1 cellular context compared by ENCODE assay signal in the genomic region with DNA sequence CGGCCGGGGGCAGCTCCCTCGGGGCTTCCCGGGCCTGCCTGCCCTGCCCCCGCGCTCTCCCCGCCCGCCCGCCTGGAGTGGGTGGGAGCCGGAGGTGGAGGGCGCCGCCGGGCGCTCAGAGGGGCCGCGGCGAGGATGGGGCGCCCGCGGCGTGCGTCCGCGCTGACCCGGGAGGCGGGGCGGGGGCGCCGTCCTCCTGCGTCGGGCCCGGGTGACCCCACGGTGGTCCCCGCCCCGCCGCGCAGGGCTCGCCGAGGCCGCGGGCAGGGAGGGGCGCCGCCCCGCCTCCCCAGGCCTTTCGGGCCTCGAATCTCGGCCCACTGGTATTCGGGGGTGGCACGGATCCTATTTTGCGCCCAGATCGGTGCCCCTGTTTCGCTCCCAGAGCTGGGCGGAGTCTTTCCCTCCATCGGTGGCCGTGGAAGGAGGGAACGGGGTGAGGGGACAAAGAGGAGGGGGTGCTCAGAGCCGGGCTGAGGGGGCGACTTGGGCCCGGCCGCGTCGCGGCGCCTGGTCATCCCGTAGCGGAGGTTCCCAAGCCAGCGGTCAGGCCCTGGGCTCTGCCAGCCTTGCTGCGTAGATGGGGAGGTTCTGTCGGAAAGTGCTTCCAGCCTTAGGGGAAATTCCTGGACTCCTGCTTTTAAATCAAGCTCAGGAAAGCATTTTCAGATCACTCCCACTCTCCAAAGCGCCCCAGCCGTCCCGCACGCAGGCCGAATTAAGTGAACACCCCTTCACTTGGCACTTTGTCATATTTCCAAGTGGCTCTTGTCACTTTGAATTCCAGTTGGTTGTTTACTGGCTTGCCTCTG.
TF ChIP-seq lines count a peak whose summit lies in the region.

No MANE protein-coding gene starts in this region.

TF ChIP-seq in GM23338, 12 proteins besides CTCF, POLR2A, EP300 and RAD21 (continued from another document):
- TF ChIP-seq, protein P1, sequence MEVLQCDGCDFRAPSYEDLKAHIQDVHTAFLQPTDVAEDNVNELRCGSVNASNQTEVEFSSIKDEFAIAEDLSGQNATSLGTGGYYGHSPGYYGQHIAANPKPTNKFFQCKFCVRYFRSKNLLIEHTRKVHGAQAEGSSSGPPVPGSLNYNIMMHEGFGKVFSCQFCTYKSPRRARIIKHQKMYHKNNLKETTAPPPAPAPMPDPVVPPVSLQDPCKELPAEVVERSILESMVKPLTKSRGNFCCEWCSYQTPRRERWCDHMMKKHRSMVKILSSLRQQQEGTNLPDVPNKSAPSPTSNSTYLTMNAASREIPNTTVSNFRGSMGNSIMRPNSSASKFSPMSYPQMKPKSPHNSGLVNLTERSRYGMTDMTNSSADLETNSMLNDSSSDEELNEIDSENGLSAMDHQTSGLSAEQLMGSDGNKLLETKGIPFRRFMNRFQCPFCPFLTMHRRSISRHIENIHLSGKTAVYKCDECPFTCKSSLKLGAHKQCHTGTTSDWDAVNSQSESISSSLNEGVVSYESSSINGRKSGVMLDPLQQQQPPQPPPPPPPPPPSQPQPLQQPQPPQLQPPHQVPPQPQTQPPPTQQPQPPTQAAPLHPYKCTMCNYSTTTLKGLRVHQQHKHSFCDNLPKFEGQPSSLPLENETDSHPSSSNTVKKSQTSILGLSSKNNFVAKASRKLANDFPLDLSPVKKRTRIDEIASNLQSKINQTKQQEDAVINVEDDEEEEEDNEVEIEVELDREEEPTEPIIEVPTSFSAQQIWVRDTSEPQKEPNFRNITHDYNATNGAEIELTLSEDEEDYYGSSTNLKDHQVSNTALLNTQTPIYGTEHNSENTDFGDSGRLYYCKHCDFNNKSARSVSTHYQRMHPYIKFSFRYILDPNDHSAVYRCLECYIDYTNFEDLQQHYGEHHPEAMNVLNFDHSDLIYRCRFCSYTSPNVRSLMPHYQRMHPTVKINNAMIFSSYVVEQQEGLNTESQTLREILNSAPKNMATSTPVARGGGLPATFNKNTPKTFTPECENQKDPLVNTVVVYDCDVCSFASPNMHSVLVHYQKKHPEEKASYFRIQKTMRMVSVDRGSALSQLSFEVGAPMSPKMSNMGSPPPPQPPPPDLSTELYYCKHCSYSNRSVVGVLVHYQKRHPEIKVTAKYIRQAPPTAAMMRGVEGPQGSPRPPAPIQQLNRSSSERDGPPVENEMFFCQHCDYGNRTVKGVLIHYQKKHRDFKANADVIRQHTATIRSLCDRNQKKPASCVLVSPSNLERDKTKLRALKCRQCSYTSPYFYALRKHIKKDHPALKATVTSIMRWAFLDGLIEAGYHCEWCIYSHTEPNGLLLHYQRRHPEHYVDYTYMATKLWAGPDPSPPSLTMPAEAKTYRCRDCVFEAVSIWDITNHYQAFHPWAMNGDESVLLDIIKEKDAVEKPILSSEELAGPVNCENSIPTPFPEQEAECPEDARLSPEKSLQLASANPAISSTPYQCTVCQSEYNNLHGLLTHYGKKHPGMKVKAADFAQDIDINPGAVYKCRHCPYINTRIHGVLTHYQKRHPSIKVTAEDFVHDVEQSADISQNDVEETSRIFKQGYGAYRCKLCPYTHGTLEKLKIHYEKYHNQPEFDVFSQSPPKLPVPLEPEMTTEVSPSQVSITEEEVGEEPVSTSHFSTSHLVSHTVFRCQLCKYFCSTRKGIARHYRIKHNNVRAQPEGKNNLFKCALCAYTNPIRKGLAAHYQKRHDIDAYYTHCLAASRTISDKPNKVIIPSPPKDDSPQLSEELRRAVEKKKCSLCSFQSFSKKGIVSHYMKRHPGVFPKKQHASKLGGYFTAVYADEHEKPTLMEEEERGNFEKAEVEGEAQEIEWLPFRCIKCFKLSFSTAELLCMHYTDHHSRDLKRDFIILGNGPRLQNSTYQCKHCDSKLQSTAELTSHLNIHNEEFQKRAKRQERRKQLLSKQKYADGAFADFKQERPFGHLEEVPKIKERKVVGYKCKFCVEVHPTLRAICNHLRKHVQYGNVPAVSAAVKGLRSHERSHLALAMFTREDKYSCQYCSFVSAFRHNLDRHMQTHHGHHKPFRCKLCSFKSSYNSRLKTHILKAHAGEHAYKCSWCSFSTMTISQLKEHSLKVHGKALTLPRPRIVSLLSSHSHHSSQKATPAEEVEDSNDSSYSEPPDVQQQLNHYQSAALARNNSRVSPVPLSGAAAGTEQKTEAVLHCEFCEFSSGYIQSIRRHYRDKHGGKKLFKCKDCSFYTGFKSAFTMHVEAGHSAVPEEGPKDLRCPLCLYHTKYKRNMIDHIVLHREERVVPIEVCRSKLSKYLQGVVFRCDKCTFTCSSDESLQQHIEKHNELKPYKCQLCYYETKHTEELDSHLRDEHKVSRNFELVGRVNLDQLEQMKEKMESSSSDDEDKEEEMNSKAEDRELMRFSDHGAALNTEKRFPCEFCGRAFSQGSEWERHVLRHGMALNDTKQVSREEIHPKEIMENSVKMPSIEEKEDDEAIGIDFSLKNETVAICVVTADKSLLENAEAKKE (CRISPR knock-in tag; IDR thresholded peaks at IDR 0.05), result no peak
- TF ChIP-seq NANOG (IDR thresholded peaks at IDR 0.05; ENCODE audit: borderline replicate concordance), result no peak
- no peak for TF ChIP-seq STAT1 (IDR thresholded peaks at IDR 0.05; ENCODE audit: unreplicated experiment)
- TF ChIP-seq CREB1 (CRISPR knock-in tag; IDR thresholded peaks at IDR 0.05; ENCODE audit: low read depth), result no peak
- no peak for TF ChIP-seq ZNF114 (CRISPR knock-in tag; IDR thresholded peaks at IDR 0.05)
- TF ChIP-seq POLR2AphosphoS5 (IDR thresholded peaks at IDR 0.05; ENCODE audit: low read depth), result no peak
